ENCODE assay signal across 8 cellular contexts in the genomic region with DNA sequence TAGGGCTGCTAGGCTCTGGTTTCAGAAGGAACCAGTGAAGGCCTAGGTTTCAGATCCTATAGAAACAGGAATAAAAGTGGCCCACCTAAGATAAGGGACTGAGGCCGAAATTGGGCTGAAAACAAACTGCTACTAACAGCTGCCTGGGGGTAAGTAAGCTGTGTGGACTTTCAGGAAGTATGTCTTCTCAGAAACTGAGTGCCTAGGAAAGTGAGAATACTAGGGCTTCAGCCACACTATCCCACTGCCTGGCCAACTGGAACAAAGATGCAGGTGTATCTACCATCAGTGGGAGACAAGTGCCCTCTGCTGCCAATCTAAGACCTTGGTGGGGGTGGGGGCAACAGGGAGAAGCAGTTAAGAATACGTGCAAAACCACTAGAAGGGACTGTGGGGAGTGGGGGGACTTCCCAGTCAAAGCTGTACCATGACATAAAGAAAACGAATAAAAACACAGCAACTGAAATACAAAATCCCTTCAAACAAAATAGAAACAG.
A peak's percentile ranks its signal among the peaks of the same experiment; 100 is the strongest.
DNase-seq lines count a peak whose midpoint lies in the region; ATAC-seq and TF ChIP-seq lines count a peak whose summit lies in the region.

No MANE protein-coding gene starts in this region.

- H3K36me3 ChIP-seq in CD8-positive, alpha-beta memory T cell (ENCODE audit: insufficient read depth, low read length), result no peaks in the 10 kb centered on the region
- no peaks in the 10 kb centered on the region for H3K36me3 ChIP-seq in IMR-90 (ENCODE audit: control insufficient read depth, insufficient read depth, low read length)

- H3K9me3 Mint-ChIP-seq in CD8-positive, alpha-beta memory T cell, result no peaks in the 10 kb centered on the region

- H3K27ac Mint-ChIP-seq in CD8-positive, alpha-beta memory T cell, result peak overlapping the region in 6 of 8 donors; percentile 19 to 81 (median 48)

- H3K9me3 ChIP-seq in CD8-positive, alpha-beta memory T cell (ENCODE audit: low read length), result no peaks in the 10 kb centered on the region
- H3K9me3 ChIP-seq in IMR-90 (ENCODE audit: control insufficient read depth, insufficient read depth, low read length), result no peaks in the 10 kb centered on the region

- dilution Hi-C loops in IMR-90 (cut with HindIII; ENCODE audit: low sequenced_read_pairs, unreplicated experiment), result no loop called here

- H3K9me1 ChIP-seq in IMR-90 (ENCODE audit: insufficient read depth, low read length), result peaks cover 20% of the 10 kb centered on the region

- H3K4me1 ChIP-seq in CD8-positive, alpha-beta memory T cell (ENCODE audit: insufficient read depth, low read length), result peaks cover 24% of the 10 kb centered on the region
- peaks cover 7% of the 10 kb centered on the region for H3K4me1 ChIP-seq in IMR-90 (ENCODE audit: control insufficient read depth, insufficient read depth, low read length)

- no peak overlapping the region for H4K5ac ChIP-seq in IMR-90 (ENCODE audit: low read depth, low read length)

- intact Hi-C loops in IMR-90 (cut with micrococcal nuclease), result no loop called here

- 0 out of 2 replicates have a peak overlapping the region, but pooled peaks have one; percentile 38 for H3K23ac ChIP-seq in IMR-90 (ENCODE audit: low read depth, low read length)

- no peak overlapping the region for H2AK9ac ChIP-seq in IMR-90 (replicated peaks; ENCODE audit: low read depth, low read length, poor library complexity)

- H3K4me2 ChIP-seq in IMR-90 (ENCODE audit: low read depth, low read length), result no peak overlapping the region

- POLR2A ChIA-PET in CD8-positive, alpha-beta memory T cell (lab: Charles Lee), result no interaction called here
- POLR2A ChIA-PET in IMR-90 (lab: Charles Lee; ENCODE audit: unreplicated experiment), result no interaction called here

- no peak overlapping the region; the same call in 1 of the 2 replicates for H3K14ac ChIP-seq in IMR-90 (replicated peaks; ENCODE audit: low read depth, low read length)

- peaks cover 77% of the 10 kb centered on the region for H4K20me1 ChIP-seq in IMR-90 (ENCODE audit: insufficient read depth, low read length)

- no peak overlapping the region for H2BK120ac ChIP-seq in IMR-90 (ENCODE audit: low read depth, low read length)

- H3K4me3 Mint-ChIP-seq in CD8-positive, alpha-beta memory T cell, result peak overlapping the region in 5 of 7 donors; percentile 1 to 39 (median 20)

- H3K79me1 ChIP-seq in IMR-90 (ENCODE audit: low read depth in 1 of 2, low read length in 2 of 2), result peaks cover 15 to 73% of the 10 kb centered on the region in 2 experiments

- ATAC-seq in GM21390 (IDR thresholded peaks at IDR 0.05; ENCODE audit: unreplicated experiment) (peak; percentile 88), IMR-90 (ENCODE audit: low read depth) (no peak)

- H2BK5ac ChIP-seq in IMR-90 (ENCODE audit: low read depth, low read length, poor library complexity, severe bottlenecking), result no peak overlapping the region

- no peak for TF ChIP-seq CTCF in IMR-90 (conservative IDR thresholded peaks at IDR 0.05; ENCODE audit: low read depth, low read length)

- H2BK20ac ChIP-seq in IMR-90 (ENCODE audit: low read depth, low read length), result no peak overlapping the region

- H3K56ac ChIP-seq in IMR-90 (ENCODE audit: extremely low read depth, insufficient read depth, low read length), result no peak overlapping the region

- no peak overlapping the region for H3K27ac ChIP-seq in CD8-positive, alpha-beta memory T cell (ENCODE audit: low read depth, low read length)
- H3K27ac ChIP-seq in IMR-90 (ENCODE audit: insufficient read depth, low read length), result no peak overlapping the region

- H4K8ac ChIP-seq in IMR-90 (ENCODE audit: low read depth in 2 of 2, low read length in 2 of 2), result no peak overlapping the region

- no peak overlapping the region for H4K91ac ChIP-seq in IMR-90 (ENCODE audit: insufficient read depth, low read depth, low read length)

- H3K4me1 Mint-ChIP-seq in CD8-positive, alpha-beta memory T cell, result peaks cover 44 to 81% (median 79%) of the 10 kb centered on the region in 3 donors

- CTCF ChIA-PET in CD8-positive, alpha-beta memory T cell (lab: Charles Lee), result interaction anchor here (0.9 to 1.3 kb wide), 2 partner anchors 11 to 37 kb away, joined by 3 to 4 read pairs; no protein-coding TSS in a partner anchor
- CTCF ChIA-PET in IMR-90 (lab: Yijun Ruan, JAX), result no interaction called here

- H3K9ac ChIP-seq in IMR-90 (ENCODE audit: low read depth, low read length), result no peak overlapping the region

- TF ChIP-seq POLR2A in IMR-90 (IDR thresholded peaks at IDR 0.05; ENCODE audit: low read depth, low read length), result no peak

- WGBS in IMR-90 (ENCODE audit: extremely low coverage in 2 of 2, insufficient read length in 1 of 2), 2 experiments, result no CpG with 5 or more reads among the region's 3 CpGs

- TF ChIP-seq RAD21 in IMR-90 (IDR thresholded peaks at IDR 0.05; ENCODE audit: low read length), result no peak

- H3K27me3 Mint-ChIP-seq in CD8-positive, alpha-beta memory T cell, result no peaks in the 10 kb centered on the region

- peak in 3 of 5 donors; percentile 34 to 71 (median 57) for DNase-seq in CD8-positive, alpha-beta memory T cell
- DNase-seq in IMR-90, result no peak
- DNase-seq in activated T-cell treated with anti-CD3 and anti-CD28 coated beads, Interleukin-2, amount 50 U/mL, for 1 hour, result peak; percentile 45
- DNase-seq in stimulated activated CD4-positive, alpha-beta T cell treated with anti-CD3 and anti-CD28 coated beads, Interleukin-4, amount 100 ng/mL, for 24 hours, result peak; percentile 64
- no peak for DNase-seq in AG20443 (ENCODE audit: low spot score)
- DNase-seq in superior temporal gyrus (ENCODE audit: extremely low spot score), result no peak
- no peak for DNase-seq in foreskin melanocyte

- no peak overlapping the region for H2AK5ac ChIP-seq in IMR-90 (ENCODE audit: low read depth, low read length)

- H3K4ac ChIP-seq in IMR-90 (ENCODE audit: low read depth, low read length), result no peak overlapping the region

- no peak overlapping the region for H2BK15ac ChIP-seq in IMR-90 (ENCODE audit: low read depth, low read length)

- in situ Hi-C loops in IMR-90 (cut with MboI; ENCODE audit: low sequenced_read_pairs), result no loop called here

- no peak overlapping the region for H2AFZ ChIP-seq in IMR-90 (replicated peaks; ENCODE audit: low read length, poor library complexity)

- H3K36me3 Mint-ChIP-seq in CD8-positive, alpha-beta memory T cell, result no peaks in the 10 kb centered on the region

- H3K27me3 ChIP-seq in CD8-positive, alpha-beta memory T cell (ENCODE audit: insufficient read depth, low read length, poor library complexity, severe bottlenecking), result no peaks in the 10 kb centered on the region
- no peaks in the 10 kb centered on the region for H3K27me3 ChIP-seq in IMR-90 (ENCODE audit: control insufficient read depth, insufficient read depth, low read length)

- no TSS peak for BruUV-seq in IMR-90 (replicated peaks; lab: Mats Ljungman, UMichigan)

- H3K18ac ChIP-seq in IMR-90 (ENCODE audit: low read depth, low read length), result no peak overlapping the region

- no peak overlapping the region for H3K4me3 ChIP-seq in CD8-positive, alpha-beta memory T cell (ENCODE audit: low read length)
- no peak overlapping the region for H3K4me3 ChIP-seq in IMR-90 (ENCODE audit: insufficient read depth, low read depth, low read length)

TF ChIP-seq in IMR-90, 13 proteins besides CTCF, POLR2A, EP300 and RAD21:
- no peak for TF ChIP-seq NFE2L2 (IDR thresholded peaks at IDR 0.05; ENCODE audit: low read depth, low read length)
- TF ChIP-seq CHD1 (IDR thresholded peaks at IDR 0.05; ENCODE audit: low read depth, low read length), result no peak

Comparison
In these comparisons a context has a peak if more than half of its experiments do, and no peak if none do; other contexts are left out.
1. DNase-seq: peak in CD8-positive, alpha-beta memory T cell (3 of 5), activated T-cell treated with anti-CD3 and anti-CD28 coated beads, Interleukin-2, amount 50 U/mL, for 1 hour (single experiment) and stimulated activated CD4-positive, alpha-beta T cell treated with anti-CD3 and anti-CD28 coated beads, Interleukin-4, amount 100 ng/mL, for 24 hours (single experiment); none in IMR-90 (single experiment), AG20443 (single experiment), superior temporal gyrus (single experiment) and foreskin melanocyte (single experiment).